In the genomic region with DNA sequence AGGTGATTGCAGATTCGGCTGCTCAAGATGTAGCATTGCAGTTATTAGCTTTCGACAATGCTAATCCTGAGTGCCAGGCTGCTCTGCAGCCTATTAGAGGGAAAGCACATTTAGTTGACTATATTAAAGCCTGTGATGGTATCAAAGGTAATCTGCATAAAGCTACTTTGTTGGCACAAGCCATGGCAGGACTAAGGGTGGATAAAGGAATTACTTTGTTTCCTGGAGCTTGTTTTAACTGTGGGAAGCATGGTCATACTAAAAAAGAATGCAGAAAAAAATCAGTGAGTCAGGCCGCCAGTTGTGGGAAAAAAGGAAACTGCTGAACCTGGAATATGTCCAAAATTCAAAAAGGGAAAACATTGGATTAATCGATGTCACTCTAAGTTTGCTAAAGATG, we compare ENCODE assay signal across 15 cellular contexts.
"Had no signal": no experiment of that assay in that cellular context is flagged by ENCODE, and none has a peak within 500 bp of the region (broad histone marks: within the 10 kb centered on the region; RNA-seq: fewer than 3 reads in every experiment).

No MANE protein-coding gene starts in this region.

- H3K27me3 ChIP-seq: gastroesophageal sphincter, upper lobe of right lung had no signal

- DNase-seq: activated B cell treated with CpG ODN at 0.5 μM for 24 hours; activated CD4-positive, alpha-beta T cell treated with anti-CD3 and anti-CD28 coated beads, Interleukin-2, amount 10 ng/mL, durations not matched to agents 7 days and 5 days; activated naive CD4-positive, alpha-beta T cell treated with anti-CD3 and anti-CD28 coated beads for 36 hours; activated T-cell treated with anti-CD3 and anti-CD28 coated beads for 4 hours; kidney; left ventricle myocardium inferior; mesendoderm; nephron progenitor cell; psoas muscle; stimulated activated CD4-positive, alpha-beta T cell treated with anti-CD3 and anti-CD28 coated beads, Interleukin-4, amount 100 ng/mL, for 1 hour had no signal

- ATAC-seq: activated T-helper 17 cell treated with anti-CD3 and anti-CD28 coated beads, Interleukin-2, amount 50 U/mL, for 72 hours; gastroesophageal sphincter; psoas muscle; upper lobe of right lung had no signal

- H3K36me3 ChIP-seq: gastroesophageal sphincter, left ventricle myocardium inferior, upper lobe of right lung had no signal

- H3K4me1 ChIP-seq: gastroesophageal sphincter, left ventricle myocardium inferior, psoas muscle, upper lobe of right lung had no signal

- H3K27ac Mint-ChIP-seq: activated B cell treated with CpG ODN at 0.5 μM for 24 hours; activated CD4-positive, alpha-beta T cell treated with anti-CD3 and anti-CD28 coated beads, Interleukin-2, amount 10 ng/mL, durations not matched to agents 7 days and 5 days; activated naive CD4-positive, alpha-beta T cell treated with anti-CD3 and anti-CD28 coated beads for 36 hours; activated T-helper 17 cell treated with anti-CD3 and anti-CD28 coated beads, Interleukin-2, amount 50 U/mL, for 72 hours; stimulated activated naive CD8-positive, alpha-beta T cell treated with anti-CD3 and anti-CD28 coated beads, Interleukin-15, Interleukin-2, amounts not matched to agents 100 ng/mL and 50 ng/mL, for 24 hours; T-helper 1 cell treated with Interleukin-12 subunit alpha and Interleukin-12 subunit beta and Interleukin-4 antibody, amounts not matched to agents 30 μg/mL and 1 μg/mL, for 36 hours had no signal

- H3K4me3 Mint-ChIP-seq: activated B cell treated with CpG ODN at 0.5 μM for 24 hours; activated CD4-positive, alpha-beta T cell treated with anti-CD3 and anti-CD28 coated beads, Interleukin-2, amount 10 ng/mL, durations not matched to agents 7 days and 5 days; activated naive CD4-positive, alpha-beta T cell treated with anti-CD3 and anti-CD28 coated beads for 36 hours; activated T-helper 17 cell treated with anti-CD3 and anti-CD28 coated beads, Interleukin-2, amount 50 U/mL, for 72 hours; nephron progenitor cell; stimulated activated naive CD8-positive, alpha-beta T cell treated with anti-CD3 and anti-CD28 coated beads, Interleukin-15, Interleukin-2, amounts not matched to agents 100 ng/mL and 50 ng/mL, for 24 hours; T-helper 1 cell treated with Interleukin-12 subunit alpha and Interleukin-12 subunit beta and Interleukin-4 antibody, amounts not matched to agents 30 μg/mL and 1 μg/mL, for 36 hours had no signal

- H3K27ac ChIP-seq: gastroesophageal sphincter, left ventricle myocardium inferior, psoas muscle, upper lobe of right lung had no signal

- H3K27me3 Mint-ChIP-seq: activated B cell treated with CpG ODN at 0.5 μM for 24 hours; activated CD4-positive, alpha-beta T cell treated with anti-CD3 and anti-CD28 coated beads, Interleukin-2, amount 10 ng/mL, durations not matched to agents 7 days and 5 days; activated T-helper 17 cell treated with anti-CD3 and anti-CD28 coated beads, Interleukin-2, amount 50 U/mL, for 72 hours; stimulated activated naive CD8-positive, alpha-beta T cell treated with anti-CD3 and anti-CD28 coated beads, Interleukin-15, Interleukin-2, amounts not matched to agents 100 ng/mL and 50 ng/mL, for 24 hours had no signal

- H3K4me1 Mint-ChIP-seq: activated B cell treated with CpG ODN at 0.5 μM for 24 hours; activated CD4-positive, alpha-beta T cell treated with anti-CD3 and anti-CD28 coated beads, Interleukin-2, amount 10 ng/mL, durations not matched to agents 7 days and 5 days; activated T-helper 17 cell treated with anti-CD3 and anti-CD28 coated beads, Interleukin-2, amount 50 U/mL, for 72 hours; nephron progenitor cell had no signal

- H3K9me3 Mint-ChIP-seq: activated CD4-positive, alpha-beta T cell treated with anti-CD3 and anti-CD28 coated beads, Interleukin-2, amount 10 ng/mL, durations not matched to agents 7 days and 5 days; nephron progenitor cell; stimulated activated naive CD8-positive, alpha-beta T cell treated with anti-CD3 and anti-CD28 coated beads, Interleukin-15, Interleukin-2, amounts not matched to agents 100 ng/mL and 50 ng/mL, for 24 hours; T-helper 1 cell treated with Interleukin-12 subunit alpha and Interleukin-12 subunit beta and Interleukin-4 antibody, amounts not matched to agents 30 μg/mL and 1 μg/mL, for 36 hours had no signal

- H3K4me3 ChIP-seq: gastroesophageal sphincter, left ventricle myocardium inferior, psoas muscle, upper lobe of right lung had no signal

- H3K9me3 ChIP-seq: gastroesophageal sphincter, left ventricle myocardium inferior, psoas muscle, upper lobe of right lung had no signal
